9 cellular contexts compared by ENCODE assay signal in genomic region chr17:37089998-37090397, GRCh38.
DNase-seq lines count a peak whose midpoint lies in the region; ATAC-seq and TF ChIP-seq lines count a peak whose summit lies in the region.
"Had no signal": no experiment of that assay in that cellular context is flagged by ENCODE, and none has a peak within 500 bp of the region (broad histone marks: within the 10 kb centered on the region; RNA-seq: fewer than 3 reads in every experiment).

No MANE protein-coding gene starts in this region.

- H3K27me3 Mint-ChIP-seq in T-cell = no peaks in the 10 kb centered on the region

- H3K36me3 ChIP-seq in effector memory CD4-positive, alpha-beta T cell (ENCODE audit: control insufficient read depth, insufficient read depth, low read length) = no peaks in the 10 kb centered on the region
- H3K36me3 ChIP-seq in BE2C = peaks cover 80% of the 10 kb centered on the region

- peak; percentile 5 for DNase-seq in activated CD4-positive, CD25-positive, alpha-beta regulatory T cell treated with anti-CD3 and anti-CD28 coated beads, Interleukin-2, amount 50 U/mL, for 16 hours (ENCODE audit: low read depth, low spot score)
- no peak for DNase-seq in activated CD4-positive, CD25-positive, alpha-beta regulatory T cell treated with anti-CD3 and anti-CD28 coated beads, Interleukin-2, amount 50 U/mL, for 72 hours
- DNase-seq in T-cell (peak; percentile 7 to 74 (median 52)), BE2C (no peak), HCEC 1CT (no peak), NCI-H146 treated with DMSO at 0.1 percent for 48 hours (lab: John Stamatoyannopoulos, UW; ENCODE audit: unreplicated experiment) (no peak)
- DNase-seq in effector memory CD4-positive, alpha-beta T cell = peak; percentile 24 to 54 (median 34)
- peak; percentile 4 for DNase-seq in stimulated activated CD8-positive, alpha-beta memory T cell treated with anti-CD3 and anti-CD28 coated beads, Interleukin-7, amount 100 ng/mL, for 24 hours (ENCODE audit: low read depth)

- no peak overlapping the region for H3K4me3 ChIP-seq in effector memory CD4-positive, alpha-beta T cell (ENCODE audit: insufficient read depth, low read depth, low read length, poor library complexity, severe bottlenecking)
- no peak overlapping the region for H3K4me3 ChIP-seq in BE2C (ENCODE audit: low read depth, low read length)

- H3K4me1 ChIP-seq in effector memory CD4-positive, alpha-beta T cell (ENCODE audit: control insufficient read depth, insufficient read depth, low read length, poor library complexity, severe bottlenecking) = peaks cover 24% of the 10 kb centered on the region
- peaks cover 12% of the 10 kb centered on the region for H3K4me1 ChIP-seq in BE2C

- H3K4me3 Mint-ChIP-seq in T-cell = peak overlapping the region; percentile 7 to 62 (median 34)
- H3K4me3 Mint-ChIP-seq: nephron had no signal

- POLR2A ChIA-PET in T-cell (lab: Charles Lee) = interaction anchor here in 1 of 2 donors (0.6 kb wide), 1 partner anchor 898 kb away, joined by 3 read pairs; no protein-coding TSS in a partner anchor

- no peaks in the 10 kb centered on the region for H3K27me3 ChIP-seq in effector memory CD4-positive, alpha-beta T cell (replicated peaks; ENCODE audit: control insufficient read depth, insufficient read depth, low read length, poor library complexity, severe bottlenecking)
- H3K27me3 ChIP-seq in BE2C = no peaks in the 10 kb centered on the region

- CTCF ChIA-PET in T-cell (lab: Charles Lee) = interaction anchor here (0.5 to 0.7 kb wide), 3 partner anchors 44 to 502 kb away, joined by 3 read pairs; no protein-coding TSS in a partner anchor

- no peaks in the 10 kb centered on the region for H3K9me3 Mint-ChIP-seq in T-cell
- H3K9me3 Mint-ChIP-seq: nephron had no signal

- no peaks in the 10 kb centered on the region for H3K9me3 ChIP-seq in effector memory CD4-positive, alpha-beta T cell (ENCODE audit: control insufficient read depth, low read length)
- H3K9me3 ChIP-seq in BE2C = no peaks in the 10 kb centered on the region

- ATAC-seq in T-cell (replicated peaks in 1 of 4) = peak; percentile 86 to 94 (median 93)

- H3K27ac ChIP-seq in effector memory CD4-positive, alpha-beta T cell (ENCODE audit: insufficient read depth, low read length, poor library complexity, severe bottlenecking) = peak overlapping the region; percentile 65

- TF ChIP-seq CTCF in BE2C (IDR thresholded peaks at IDR 0.05; ENCODE audit: low read depth, low read length) = no peak

- peaks cover 27% of the 10 kb centered on the region for H3K36me3 Mint-ChIP-seq in T-cell

- peaks cover 41 to 46% (median 46%) of the 10 kb centered on the region in 3 donors for H3K4me1 Mint-ChIP-seq in T-cell
- H3K4me1 Mint-ChIP-seq: nephron had no signal

- peak overlapping the region; percentile 90 to 96 for H3K27ac Mint-ChIP-seq in T-cell

Comparison
In these comparisons a context has a peak if more than half of its experiments do, and no peak if none do; other contexts are left out.
1. DNase-seq: peak in activated CD4-positive, CD25-positive, alpha-beta regulatory T cell treated with anti-CD3 and anti-CD28 coated beads, Interleukin-2, amount 50 U/mL, for 16 hours (single experiment), T-cell (34 of 34), effector memory CD4-positive, alpha-beta T cell (3 of 3) and stimulated activated CD8-positive, alpha-beta memory T cell treated with anti-CD3 and anti-CD28 coated beads, Interleukin-7, amount 100 ng/mL, for 24 hours (single experiment); none in activated CD4-positive, CD25-positive, alpha-beta regulatory T cell treated with anti-CD3 and anti-CD28 coated beads, Interleukin-2, amount 50 U/mL, for 72 hours (single experiment), BE2C (single experiment), HCEC 1CT (single experiment) and NCI-H146 treated with DMSO at 0.1 percent for 48 hours (single experiment).